8 cellular contexts compared by ENCODE assay signal in the genomic region with DNA sequence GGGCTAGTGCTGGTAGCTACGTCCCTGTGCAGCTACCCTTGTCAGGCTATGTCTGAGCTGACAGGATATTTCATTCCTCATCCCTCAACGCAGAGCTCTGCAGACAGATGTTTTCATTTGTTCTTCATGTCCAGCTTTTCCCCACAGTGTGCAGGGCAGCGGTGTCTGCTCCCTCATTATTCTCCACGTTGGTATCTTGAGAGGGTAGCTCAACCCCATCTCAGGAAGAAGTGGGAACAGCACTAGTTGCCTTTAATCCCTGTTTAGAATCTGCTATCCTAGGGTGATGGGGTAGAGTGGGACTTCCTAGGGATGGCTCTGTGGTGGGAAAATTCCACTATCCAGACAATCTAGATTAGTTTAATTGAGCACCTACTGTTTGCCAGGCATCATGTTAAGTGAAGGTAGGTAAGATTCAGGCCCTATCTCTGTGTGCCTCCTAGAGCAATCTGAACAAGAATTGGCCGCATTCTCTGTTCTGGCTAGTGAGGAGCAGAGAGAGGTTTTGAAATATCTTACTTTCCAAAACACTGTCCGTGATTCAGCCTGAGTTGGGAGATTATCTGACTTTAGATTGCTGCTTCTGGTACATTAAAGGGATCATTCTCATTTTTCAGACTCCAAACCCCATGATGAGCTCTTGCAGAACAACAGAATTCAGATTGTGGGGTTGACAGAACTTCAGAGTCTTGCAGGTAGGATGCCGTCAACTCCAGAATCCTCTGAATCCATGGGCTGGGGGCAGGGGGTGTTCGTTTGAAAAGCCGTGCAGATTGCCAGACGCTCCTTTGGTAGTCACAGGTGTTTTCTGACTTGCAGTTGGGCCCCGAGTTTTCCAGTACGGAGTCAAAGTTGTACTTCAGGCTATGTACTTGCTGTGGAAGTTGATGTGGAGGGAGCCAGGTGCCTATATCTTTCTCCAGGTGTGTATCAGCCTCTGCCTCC. TPM values are rescaled to one million over a fixed set of nuclear protein-coding genes. Genes with fewer than 3 reads are reported as not detected.
DNase-seq lines count a peak whose midpoint lies in the region; ATAC-seq and TF ChIP-seq lines count a peak whose summit lies in the region.

No MANE protein-coding gene starts in this region.

- H3K4me2 ChIP-seq in neural progenitor cell: peak overlapping the region; percentile 95

- peaks cover 22% of the 10 kb centered on the region for H3K36me3 ChIP-seq in CD8-positive, alpha-beta T cell (ENCODE audit: insufficient read depth, low read length)
- H3K36me3 ChIP-seq in MG63 (peaks cover 41% of the 10 kb centered on the region), endodermal cell (ENCODE audit: control insufficient read depth, insufficient read depth, low read length) (peaks cover 22% of the 10 kb centered on the region), neural progenitor cell (no peaks in the 10 kb centered on the region)

- peak overlapping the region; percentile 97 for H2AFZ ChIP-seq in neural progenitor cell (replicated peaks)

- POLR2A ChIA-PET in CD8-positive, alpha-beta T cell (lab: Charles Lee): interaction anchor here (0.9 to 3.5 kb wide), 3 partner anchors 12 to 39 kb away, joined by 3 to 23 read pairs (median 5); partner anchors contain the start of genes EEF2KMT and NAGPA

- CTCF ChIA-PET in CD8-positive, alpha-beta T cell (lab: Charles Lee): interaction anchor here (0.9 to 1.2 kb wide), 3 partner anchors 12 to 19 kb away, joined by 3 to 5 read pairs (median 3); no protein-coding TSS in a partner anchor

- peak overlapping the region; percentile 98 for H3K27ac Mint-ChIP-seq in CD8-positive, alpha-beta T cell
- H3K27ac Mint-ChIP-seq in endodermal cell (peak overlapping the region; percentile 93), neural progenitor cell (no peak overlapping the region)

- H3K27me3 Mint-ChIP-seq in CD8-positive, alpha-beta T cell (ENCODE audit: low read depth): no peaks in the 10 kb centered on the region
- peaks cover 2% of the 10 kb centered on the region for H3K27me3 Mint-ChIP-seq in endodermal cell (ENCODE audit: insufficient read depth)
- H3K27me3 Mint-ChIP-seq in neural progenitor cell (ENCODE audit: insufficient read depth, low read depth): peaks cover 2% of the 10 kb centered on the region

- H3K9ac ChIP-seq in endodermal cell (ENCODE audit: extremely low read depth, low read length, poor library complexity, severe bottlenecking) (peak overlapping the region; percentile 85), neural progenitor cell (peak overlapping the region; percentile 66)

- peak overlapping the region; percentile 73 for H3K4me3 ChIP-seq in CD8-positive, alpha-beta T cell (ENCODE audit: low read depth, low read length)
- H3K4me3 ChIP-seq in MG63 (peak overlapping the region; percentile 85), endodermal cell (ENCODE audit: low read length) (peak overlapping the region; percentile 86), neural progenitor cell (peak overlapping the region; percentile 83)

- no peaks in the 10 kb centered on the region for H4K20me1 ChIP-seq in neural progenitor cell (ENCODE audit: low read depth)

- DNase-seq in CD8-positive, alpha-beta T cell: no peak
- DNase-seq in MG63 (no peak), endodermal cell (no peak), neural progenitor cell (ENCODE audit: low spot score) (no peak), NCI-H69 (lab: John Stamatoyannopoulos, UW) (no peak)
- DNase-seq in stimulated activated CD4-positive, alpha-beta T cell treated with anti-CD3 and anti-CD28 coated beads, Interleukin-2, amount 100 ng/mL, for 24 hours: no peak

- no peaks in the 10 kb centered on the region for H3K9me3 Mint-ChIP-seq in CD8-positive, alpha-beta T cell
- H3K9me3 Mint-ChIP-seq in endodermal cell (no peaks in the 10 kb centered on the region), neural progenitor cell (no peaks in the 10 kb centered on the region)

- peak overlapping the region; percentile 95 for H3K4me3 Mint-ChIP-seq in CD8-positive, alpha-beta T cell
- peak overlapping the region; percentile 86 for H3K4me3 Mint-ChIP-seq in endodermal cell
- H3K4me3 Mint-ChIP-seq in neural progenitor cell: peak overlapping the region; percentile 94

- H3K27me3 ChIP-seq in CD8-positive, alpha-beta T cell (ENCODE audit: insufficient read depth, low read length): no peaks in the 10 kb centered on the region
- H3K27me3 ChIP-seq in MG63 (peaks cover 4% of the 10 kb centered on the region), endodermal cell (ENCODE audit: control insufficient read depth, insufficient read depth, low read length, poor library complexity, severe bottlenecking) (no peaks in the 10 kb centered on the region), neural progenitor cell (no peaks in the 10 kb centered on the region)

- intact Hi-C loops in CD8-positive, alpha-beta T cell (cut with DNase I, micrococcal nuclease): loop anchor here (2.0 to 5.0 kb wide), 2 partner anchors 24 to 225 kb away; partner anchors contain the start of genes GLYR1 (in 2 of the 2), UBN1 (in 2 of the 2) and EEF2KMT (in 1 of the 2)

- no peaks in the 10 kb centered on the region for H3K9me3 ChIP-seq in CD8-positive, alpha-beta T cell (ENCODE audit: low read length)
- H3K9me3 ChIP-seq in MG63 (no peaks in the 10 kb centered on the region), endodermal cell (ENCODE audit: control insufficient read depth, low read length) (no peaks in the 10 kb centered on the region), neural progenitor cell (ENCODE audit: low read depth) (no peaks in the 10 kb centered on the region)

- ATAC-seq in CD8-positive, alpha-beta T cell: no peak
- no peak for ATAC-seq in GM19452 (IDR thresholded peaks at IDR 0.05; ENCODE audit: unreplicated experiment)
- ATAC-seq in HG02678 (IDR thresholded peaks at IDR 0.05; ENCODE audit: unreplicated experiment): no peak

- H3K27ac ChIP-seq in CD8-positive, alpha-beta T cell (ENCODE audit: low read depth, low read length): peak overlapping the region; percentile 74
- H3K27ac ChIP-seq in endodermal cell (ENCODE audit: low read depth, low read length) (no peak overlapping the region), neural progenitor cell (no peak overlapping the region)

- peaks cover 20% of the 10 kb centered on the region for H3K4me1 ChIP-seq in CD8-positive, alpha-beta T cell (ENCODE audit: insufficient read depth, low read length)
- H3K4me1 ChIP-seq in endodermal cell (ENCODE audit: control insufficient read depth, insufficient read depth, low read length): no peaks in the 10 kb centered on the region
- H3K4me1 ChIP-seq in neural progenitor cell: no peaks in the 10 kb centered on the region

- peaks cover 27% of the 10 kb centered on the region for H3K4me1 Mint-ChIP-seq in CD8-positive, alpha-beta T cell (ENCODE audit: low read depth)
- H3K4me1 Mint-ChIP-seq in endodermal cell (no peaks in the 10 kb centered on the region), neural progenitor cell (peaks cover 11% of the 10 kb centered on the region)

- no peak for TF ChIP-seq CTCF in CD8-positive, alpha-beta T cell (IDR thresholded peaks at IDR 0.05)
- TF ChIP-seq CTCF in endodermal cell (conservative IDR thresholded peaks at IDR 0.05) (no peak), neural progenitor cell (IDR thresholded peaks at IDR 0.05) (no peak)

- WGBS in endodermal cell (ENCODE audit: insufficient coverage in 1 of 2, insufficient read length in 1 of 2), 2 experiments: 73 to 76% methylated on average over 11 to 12 of the region's 12 CpGs

- peaks cover 25% of the 10 kb centered on the region for H3K79me2 ChIP-seq in neural progenitor cell (ENCODE audit: low read depth)

- peaks cover 37% of the 10 kb centered on the region for H3K36me3 Mint-ChIP-seq in CD8-positive, alpha-beta T cell
- H3K36me3 Mint-ChIP-seq in endodermal cell (ENCODE audit: low read depth): peaks cover 33% of the 10 kb centered on the region
- H3K36me3 Mint-ChIP-seq in neural progenitor cell: peaks cover 3% of the 10 kb centered on the region

- H3F3A ChIP-seq in neural progenitor cell (ENCODE audit: low read depth): no peaks in the 10 kb centered on the region

RNA-seq across cellular contexts. Expression of gene ALG1, which starts 1.0 kb away (rescaled TPM):
- 10 to 100 TPM in 1 of 2 experiments, 1 to 10 TPM in 1; 7.9 to 10.9 TPM for total RNA-seq in CD8-positive, alpha-beta T cell
- total RNA-seq in MG63 (2014; rRNA removed; shearing (Covaris generic); ENCODE audit: low replicate concordance): 30.4 and 53.2 TPM in 2 replicates
- 10 to 100 TPM; 25.1 to 32.3 TPM for total RNA-seq in endodermal cell
- 12.9 TPM for polyA plus RNA-seq in endodermal cell (2013, experiment 1 of 2)
- polyA plus RNA-seq in endodermal cell (2013, experiment 2 of 2): 13.7 TPM
- 6.1 and 12.5 TPM in 2 replicates for total RNA-seq in neural progenitor cell (ENCODE audit: low replicate concordance)

RNA-seq across cellular contexts. Expression of gene C16orf89, which starts 6.8 kb away (rescaled TPM):
- total RNA-seq in CD8-positive, alpha-beta T cell: not detected
- total RNA-seq in MG63 (2014; rRNA removed; shearing (Covaris generic); ENCODE audit: low replicate concordance): not detected in 2 replicates
- total RNA-seq in endodermal cell (under 1 TPM in 1 of 2 donors, not detected in 1; 0.51 TPM), neural progenitor cell (ENCODE audit: low replicate concordance) (0.37 and 1.0 TPM in 2 replicates)
- polyA plus RNA-seq in endodermal cell (2013, experiment 1 of 2): 1.0 TPM
- 1.1 TPM for polyA plus RNA-seq in endodermal cell (2013, experiment 2 of 2)

RNA-seq across cellular contexts. Expression of gene EEF2KMT, which starts 25.0 kb away (rescaled TPM):
- total RNA-seq in CD8-positive, alpha-beta T cell: 1 to 10 TPM; 2.4 TPM
- total RNA-seq in MG63 (2014; rRNA removed; shearing (Covaris generic); ENCODE audit: low replicate concordance): 19.5 and 19.7 TPM in 2 replicates
- total RNA-seq in endodermal cell: 10 to 100 TPM in 1 of 2 donors, 1 to 10 TPM in 1; 8.6 to 15.6 TPM
- 11.7 TPM for polyA plus RNA-seq in endodermal cell (2013, experiment 1 of 2)
- polyA plus RNA-seq in endodermal cell (2013, experiment 2 of 2): 10.2 TPM
- 4.1 and 10.7 TPM in 2 replicates for total RNA-seq in neural progenitor cell (ENCODE audit: low replicate concordance)

RNA-seq across cellular contexts. Expression of gene NAGPA, which starts 38.9 kb away (rescaled TPM):
- total RNA-seq in CD8-positive, alpha-beta T cell: 10 to 100 TPM; 35.0 to 38.1 TPM
- total RNA-seq in MG63 (2014; rRNA removed; shearing (Covaris generic); ENCODE audit: low replicate concordance): 43.8 and 55.4 TPM in 2 replicates
- 10 to 100 TPM; 12.7 to 14.0 TPM for total RNA-seq in endodermal cell
- 6.8 TPM for polyA plus RNA-seq in endodermal cell (2013, experiment 1 of 2)
- polyA plus RNA-seq in endodermal cell (2013, experiment 2 of 2): 6.3 TPM
- 3.3 and 19.9 TPM in 2 replicates for total RNA-seq in neural progenitor cell (ENCODE audit: low replicate concordance)
